1 cellular context compared by ENCODE assay signal in the genomic region with DNA sequence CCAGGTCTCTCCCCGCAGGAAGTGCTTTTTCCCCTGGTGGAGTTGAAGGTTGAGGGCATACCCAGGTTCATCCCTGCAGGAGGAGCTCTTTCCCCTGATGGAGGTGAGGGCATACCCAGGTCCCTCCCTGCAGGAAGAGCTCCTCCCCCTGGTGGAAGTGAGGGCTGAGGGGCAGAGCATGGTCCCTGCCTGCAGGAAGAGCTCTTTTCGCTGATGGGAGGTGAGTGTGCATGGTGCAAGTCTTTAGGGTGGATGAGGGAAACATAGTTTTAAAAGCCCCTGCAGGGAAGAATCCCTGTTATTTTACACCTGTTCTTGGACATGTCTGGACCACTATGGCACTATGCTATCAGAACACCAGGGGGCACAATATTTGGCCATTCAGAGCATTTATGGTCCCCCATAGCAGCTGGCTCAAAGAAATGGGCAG.
TF ChIP-seq lines count a peak whose summit lies in the region.

No MANE protein-coding gene starts in this region.

TF ChIP-seq in SK-N-SH, 30 proteins besides CTCF, POLR2A, EP300 and RAD21 (continued from another document):
- TF ChIP-seq MAX (IDR thresholded peaks at IDR 0.05; ENCODE audit: low read depth) (no peak), RXRA (IDR thresholded peaks at IDR 0.05; ENCODE audit: borderline replicate concordance, low read depth) (no peak)
